Comparison of ENCODE assay signal across 9 cellular contexts in genomic region chr9:136799079-136799853, GRCh38. TPM values are rescaled to one million over a fixed set of nuclear protein-coding genes. Genes with fewer than 3 reads are reported as not detected.
DNase-seq lines count a peak whose midpoint lies in the region; ATAC-seq, FAIRE-seq and TF ChIP-seq lines count a peak whose summit lies in the region.
"Had no signal": no experiment of that assay in that cellular context is flagged by ENCODE, and none has a peak within 500 bp of the region (broad histone marks: within the 10 kb centered on the region; RNA-seq: fewer than 3 reads in every experiment).

No MANE protein-coding gene starts in this region.

- peaks cover 30% of the 10 kb centered on the region for H3K4me1 ChIP-seq in CD8-positive, alpha-beta memory T cell (ENCODE audit: insufficient read depth, low read length)
- H3K4me1 ChIP-seq in KMS-11 (ENCODE audit: low read depth, poor library complexity, severe bottlenecking) (peaks cover 49% of the 10 kb centered on the region), body of pancreas (peaks cover 57% of the 10 kb centered on the region), mucosa of stomach (ENCODE audit: control insufficient read depth, insufficient read depth, low read length) (peaks cover 37% of the 10 kb centered on the region)

- no peaks in the 10 kb centered on the region for H3K79me2 ChIP-seq in KMS-11 (ENCODE audit: insufficient read depth, low read depth)

- WGBS in body of pancreas, 2 donors: 0 to 7% methylated on average over 1 to 33 of the region's 35 CpGs

- no peaks in the 10 kb centered on the region for H3K36me3 ChIP-seq in CD8-positive, alpha-beta memory T cell (ENCODE audit: insufficient read depth, low read length)
- H3K36me3 ChIP-seq in KMS-11 (ENCODE audit: insufficient read depth) (no peaks in the 10 kb centered on the region), body of pancreas (replicated peaks in 1 of 2; ENCODE audit: insufficient read depth in 1 of 2, low read depth in 2 of 2) (no peaks in the 10 kb centered on the region), mucosa of stomach (ENCODE audit: control insufficient read depth, insufficient read depth, low read length) (no peaks in the 10 kb centered on the region)

- H3K9me3 Mint-ChIP-seq in CD8-positive, alpha-beta memory T cell: no peaks in the 10 kb centered on the region

- no peaks in the 10 kb centered on the region for H3K9me3 ChIP-seq in CD8-positive, alpha-beta memory T cell (ENCODE audit: low read length)
- no peaks in the 10 kb centered on the region for H3K9me3 ChIP-seq in body of pancreas
- no peaks in the 10 kb centered on the region for H3K9me3 ChIP-seq in mucosa of stomach (ENCODE audit: control insufficient read depth, low read length)

- H3K27ac ChIP-seq in CD8-positive, alpha-beta memory T cell (ENCODE audit: low read depth, low read length): no peak overlapping the region
- H3K27ac ChIP-seq in KMS-11: no peak overlapping the region
- H3K27ac ChIP-seq in body of pancreas: peak overlapping the region; percentile 71 to 87 (median 85)

- peak overlapping the region in 6 of 7 donors; percentile 78 to 89 (median 82) for H3K4me3 Mint-ChIP-seq in CD8-positive, alpha-beta memory T cell

- H3K9ac ChIP-seq in KMS-11 (peak overlapping the region; percentile 22; the same call in 1 of the 2 replicates), mucosa of stomach (ENCODE audit: low read length) (peak overlapping the region; percentile 63)

- ATAC-seq in body of pancreas (peak; percentile 31), HG02981 (IDR thresholded peaks at IDR 0.05; ENCODE audit: unreplicated experiment) (no peak)

- POLR2A ChIA-PET in CD8-positive, alpha-beta memory T cell (lab: Charles Lee): interaction anchor here (1.0 to 1.5 kb wide), 2 partner anchors 44 to 442 kb away, joined by 3 to 9 read pairs; partner anchors contain the start of genes AJM1 and TUBB4B

- intact Hi-C loops in body of pancreas (cut with DNase I): no loop called here

- peak overlapping the region; percentile 39; the same call in 1 of the 2 replicates for H2AFZ ChIP-seq in KMS-11 (ENCODE audit: low read depth)

- CTCF ChIA-PET in CD8-positive, alpha-beta memory T cell (lab: Charles Lee): interaction anchor here (0.6 to 3.1 kb wide), 4 partner anchors 11 to 236 kb away, joined by 3 to 15 read pairs (median 4); no protein-coding TSS in a partner anchor

- no peak for FAIRE-seq in frontal cortex (lab: Jason Lieb, UNC)

- peak overlapping the region; percentile 41 for H3K4me2 ChIP-seq in KMS-11

- no peak for DNase-seq in CD8-positive, alpha-beta memory T cell
- DNase-seq in body of pancreas (peak; percentile 75 to 92 (median 88)), pons (ENCODE audit: low spot score) (no peak), frontal cortex (ENCODE audit: low spot score in 2 of 2) (no peak), KG1 (lab: John Stamatoyannopoulos, UW) (no peak)

- H4K20me1 ChIP-seq in KMS-11 (ENCODE audit: insufficient read depth): no peaks in the 10 kb centered on the region

- no peak for TF ChIP-seq POLR2A in body of pancreas (IDR thresholded peaks at IDR 0.05)

- peaks cover 11 to 28% (median 25%) of the 10 kb centered on the region in 3 donors for H3K4me1 Mint-ChIP-seq in CD8-positive, alpha-beta memory T cell

- H3K27ac Mint-ChIP-seq in CD8-positive, alpha-beta memory T cell: no peak overlapping the region

- TF ChIP-seq CTCF in KMS-11 (conservative IDR thresholded peaks at IDR 0.05; ENCODE audit: low read depth, low read length): no peak
- no peak for TF ChIP-seq CTCF in body of pancreas (IDR thresholded peaks at IDR 0.05)

- H3K4me3 ChIP-seq in CD8-positive, alpha-beta memory T cell (ENCODE audit: low read length): peak overlapping the region; percentile 66
- no peak overlapping the region for H3K4me3 ChIP-seq in KMS-11 (IDR thresholded peaks at IDR 0.05; ENCODE audit: insufficient read depth, low read depth, low read length)
- H3K4me3 ChIP-seq in body of pancreas: peak overlapping the region in 1 of 2 donors; percentile 3
- peak overlapping the region; percentile 46 for H3K4me3 ChIP-seq in mucosa of stomach (ENCODE audit: low read length)

- peaks cover 0 to 5% (median 0%) of the 10 kb centered on the region in 3 donors for H3K36me3 Mint-ChIP-seq in CD8-positive, alpha-beta memory T cell

- no peaks in the 10 kb centered on the region for H3K27me3 ChIP-seq in CD8-positive, alpha-beta memory T cell (ENCODE audit: insufficient read depth, low read length, poor library complexity, severe bottlenecking)
- peaks cover 6% of the 10 kb centered on the region; the same call in 1 of the 2 replicates for H3K27me3 ChIP-seq in KMS-11 (ENCODE audit: insufficient read depth, low read depth)
- H3K27me3 ChIP-seq in body of pancreas: no peaks in the 10 kb centered on the region
- H3K27me3 ChIP-seq in mucosa of stomach (ENCODE audit: control insufficient read depth, insufficient read depth, low read length): peaks cover 24% of the 10 kb centered on the region

- peaks cover 0 to 6% of the 10 kb centered on the region in 2 donors for H3K27me3 Mint-ChIP-seq in CD8-positive, alpha-beta memory T cell

RNA-seq across cellular contexts. Expression of gene CCDC183, which starts 3.1 kb away (rescaled TPM):
- total RNA-seq in CD8-positive, alpha-beta memory T cell: under 1 TPM in 1 of 2 experiments, not detected in 1; 0.73 TPM
- 0.26 TPM for polyA plus RNA-seq in CD8-positive, alpha-beta memory T cell
- 10 to 100 TPM in 1 of 2 donors, 1 to 10 TPM in 1; 3.3 to 14.5 TPM for total RNA-seq in body of pancreas
- total RNA-seq in frontal cortex: 2.0 TPM
- total RNA-seq: M059J had no signal

RNA-seq across cellular contexts. Expression of gene TMEM141, which starts 8.1 kb away (rescaled TPM):
- total RNA-seq in CD8-positive, alpha-beta memory T cell: 10 to 100 TPM; 50.1 to 50.6 TPM
- polyA plus RNA-seq in CD8-positive, alpha-beta memory T cell: 37.8 TPM
- total RNA-seq in body of pancreas (10 to 100 TPM; 45.1 to 52.1 TPM), frontal cortex (17.1 TPM)

RNA-seq across cellular contexts. Expression of gene RABL6, which starts 8.5 kb away (rescaled TPM):
- total RNA-seq in CD8-positive, alpha-beta memory T cell: 100 to 1,000 TPM in 1 of 2 experiments, 10 to 100 TPM in 1; 98.2 to 106 TPM
- 20.9 TPM for polyA plus RNA-seq in CD8-positive, alpha-beta memory T cell
- 10 to 100 TPM; 69.8 to 72.8 TPM for total RNA-seq in body of pancreas
- 35.1 TPM for total RNA-seq in frontal cortex

RNA-seq across cellular contexts. Expression of gene LCN15, which starts 34.9 kb away (rescaled TPM):
- not detected for total RNA-seq in CD8-positive, alpha-beta memory T cell
- polyA plus RNA-seq in CD8-positive, alpha-beta memory T cell: not detected
- total RNA-seq in body of pancreas (not detected), frontal cortex (not detected)
- total RNA-seq: M059J had no signal

RNA-seq across cellular contexts. Expression of gene LCN8, which starts 41.2 kb away (rescaled TPM):
- not detected for total RNA-seq in CD8-positive, alpha-beta memory T cell
- not detected for polyA plus RNA-seq in CD8-positive, alpha-beta memory T cell
- not detected for total RNA-seq in body of pancreas
- not detected for total RNA-seq in frontal cortex
- total RNA-seq: M059J had no signal

Comparison
In these comparisons a context has a peak if more than half of its experiments do, and no peak if none do; other contexts are left out.
1. DNase-seq: peak in body of pancreas (4 of 4); none in CD8-positive, alpha-beta memory T cell (0 of 5), pons (single experiment), frontal cortex (0 of 2) and KG1 (single experiment).
2. H3K27ac ChIP-seq: peak in body of pancreas (4 of 4); none in CD8-positive, alpha-beta memory T cell (single experiment) and KMS-11 (single experiment).